In genomic region chr3:195886181-195887141, GRCh38 we compare ENCODE assay signal across 12 cellular contexts. TPM values are rescaled to one million over a fixed set of nuclear protein-coding genes. Genes with fewer than 3 reads are reported as not detected.
A peak's percentile ranks its signal among the peaks of the same experiment; 100 is the strongest.
DNase-seq lines count a peak whose midpoint lies in the region; ATAC-seq and TF ChIP-seq lines count a peak whose summit lies in the region.
"Had no signal": no experiment of that assay in that cellular context is flagged by ENCODE, and none has a peak within 500 bp of the region (broad histone marks: within the 10 kb centered on the region; RNA-seq: fewer than 3 reads in every experiment).

No MANE protein-coding gene starts in this region.

- no peak overlapping the region for H3K4me3 Mint-ChIP-seq in GM23338
- H3K4me3 Mint-ChIP-seq: activated naive CD4-positive, alpha-beta T cell treated with anti-CD3 and anti-CD28 coated beads for 36 hours had no signal

- H3K9me3 ChIP-seq in adrenal gland (replicated peaks in 1 of 3) (no peaks in the 10 kb centered on the region), cardiac muscle cell (ENCODE audit: low read depth) (no peaks in the 10 kb centered on the region), trophoblast cell (ENCODE audit: insufficient read depth, low read depth, low read length) (peaks cover 4% of the 10 kb centered on the region)

- TF ChIP-seq CTCF in GM23338 (conservative IDR thresholded peaks at IDR 0.05; ENCODE audit: low read depth in 2 of 2): no peak
- no peak for TF ChIP-seq CTCF in adrenal gland (IDR thresholded peaks at IDR 0.05)
- no peak for TF ChIP-seq CTCF in cardiac muscle cell (IDR thresholded peaks at IDR 0.05; ENCODE audit: low read depth, low read length)

- H3K27ac ChIP-seq in GM23338 (ENCODE audit: low read depth) (peak overlapping the region; percentile 59; the same call in 1 of the 2 replicates), adrenal gland (peak overlapping the region in 2 of 5 donors; percentile 64 to 69), cardiac muscle cell (peak overlapping the region; percentile 90), trophoblast cell (ENCODE audit: low read depth, low read length) (peak overlapping the region; percentile 30)
- H3K27ac ChIP-seq: C4-2B had no signal

- peak overlapping the region; percentile 72 for H3K27ac Mint-ChIP-seq in GM23338
- H3K27ac Mint-ChIP-seq: activated naive CD4-positive, alpha-beta T cell treated with anti-CD3 and anti-CD28 coated beads for 36 hours had no signal

- DNase-seq in GM23338 (ENCODE audit: low spot score) (no peak), adrenal gland (peak in 5 of 7 donors; percentile 45 to 80 (median 56)), cardiac muscle cell (ENCODE audit: low read depth in 1 of 2, low spot score in 1 of 2) (peak; percentile 68 to 95), trophoblast cell (no peak), glomerular visceral epithelial cell (ENCODE audit: extremely low spot score) (no peak), DMS79 (lab: John Stamatoyannopoulos, UW) (no peak)
- DNase-seq: activated CD4-positive, alpha-beta T cell treated with anti-CD3 and anti-CD28 coated beads for 1 hour; activated naive CD4-positive, alpha-beta T cell treated with anti-CD3 and anti-CD28 coated beads for 36 hours; SHP77 treated with DMSO at 0.1 percent for 48 hours had no signal

- H3K23ac ChIP-seq in trophoblast cell (ENCODE audit: low read length): no peak overlapping the region

- H3K9me2 ChIP-seq in GM23338 (ENCODE audit: insufficient read depth): no peaks in the 10 kb centered on the region

- H3K4me1 ChIP-seq in GM23338 (ENCODE audit: insufficient read depth) (peaks cover 16% of the 10 kb centered on the region), adrenal gland (replicated peaks in 1 of 2) (peaks cover 0 to 7% of the 10 kb centered on the region in 2 donors), cardiac muscle cell (ENCODE audit: low read depth) (peaks cover 66% of the 10 kb centered on the region), trophoblast cell (ENCODE audit: control insufficient read depth in 1 of 2, insufficient read depth in 2 of 2, low read length in 2 of 2) (peaks cover 13 to 17% of the 10 kb centered on the region in 2 experiments)

- H3K9ac ChIP-seq in trophoblast cell (ENCODE audit: low read length): no peak overlapping the region

- H2AFZ ChIP-seq in GM23338: no peak overlapping the region
- H2AFZ ChIP-seq in trophoblast cell (ENCODE audit: insufficient read depth, low read length, poor library complexity): no peak overlapping the region

- peaks cover 8% of the 10 kb centered on the region for H3K79me1 ChIP-seq in trophoblast cell (ENCODE audit: low read length)

- H3F3A ChIP-seq in GM23338 (replicated peaks; ENCODE audit: low read depth): 0 out of 2 replicates have a peak, but pooled peaks cover 14% of the 10 kb centered on the region

- no peak overlapping the region for H3K14ac ChIP-seq in trophoblast cell (ENCODE audit: low read length)

- H3K27me3 Mint-ChIP-seq in GM23338 (ENCODE audit: insufficient read depth, low read depth, poor library complexity): peaks cover 6% of the 10 kb centered on the region

- H3K79me2 ChIP-seq in GM23338 (replicated peaks; ENCODE audit: insufficient read depth): peaks cover 6% of the 10 kb centered on the region
- H3K79me2 ChIP-seq in trophoblast cell (ENCODE audit: control insufficient read depth, insufficient read depth, low read length, poor library complexity): no peaks in the 10 kb centered on the region

- no peak overlapping the region for H3K4ac ChIP-seq in trophoblast cell (ENCODE audit: low read depth, low read length)

- H3K27me3 ChIP-seq in GM23338 (ENCODE audit: insufficient read depth) (no peaks in the 10 kb centered on the region), adrenal gland (no peaks in the 10 kb centered on the region), cardiac muscle cell (no peaks in the 10 kb centered on the region), trophoblast cell (ENCODE audit: insufficient read depth, low read length) (no peaks in the 10 kb centered on the region)

- WGBS in adrenal gland, 4 donors: 83 to 91% (median 87%) methylated on average over 32 to 34 of the region's 34 CpGs
- whole genome bisulfite sequencing in trophoblast cell (ENCODE audit: extremely low coverage, insufficient coverage, insufficient read length): no CpG with 5 or more reads among the region's 34 CpGs

- no peak overlapping the region for H3K4me3 ChIP-seq in GM23338
- no peak overlapping the region for H3K4me3 ChIP-seq in adrenal gland
- H3K4me3 ChIP-seq in cardiac muscle cell: no peak overlapping the region
- H3K4me3 ChIP-seq in trophoblast cell (ENCODE audit: low read depth, low read length): no peak overlapping the region

- peak overlapping the region; percentile 78 for H4K91ac ChIP-seq in trophoblast cell (ENCODE audit: low read depth, low read length)

- TF ChIP-seq POLR2A in adrenal gland (IDR thresholded peaks at IDR 0.05): no peak

- H3K18ac ChIP-seq in trophoblast cell (ENCODE audit: low read length): peak overlapping the region; percentile 47

- H4K12ac ChIP-seq in trophoblast cell (ENCODE audit: low read depth, low read length): peak overlapping the region; percentile 8

- H2BK5ac ChIP-seq in trophoblast cell (ENCODE audit: low read depth, low read length, poor library complexity): peak overlapping the region; percentile 7

- peaks cover 11% of the 10 kb centered on the region; the same call in 2 of the 3 replicates for H3K36me3 Mint-ChIP-seq in GM23338 (ENCODE audit: low read depth)

- H4K20me1 ChIP-seq in GM23338 (replicated peaks; ENCODE audit: insufficient read depth): no peaks in the 10 kb centered on the region; the same call in 1 of the 2 replicates

- H2BK12ac ChIP-seq in trophoblast cell (ENCODE audit: low read length): peak overlapping the region; percentile 2

- intact Hi-C loops in adrenal gland (cut with DNase I): no loop called here

- H4K8ac ChIP-seq in trophoblast cell (ENCODE audit: low read depth, low read length): peak overlapping the region; percentile 23

- H2AK5ac ChIP-seq in trophoblast cell (ENCODE audit: low read length): peak overlapping the region; percentile 7

- H2BK120ac ChIP-seq in trophoblast cell (ENCODE audit: insufficient read depth, low read length, poor library complexity): peak overlapping the region; percentile 57

- ATAC-seq in GM23338 (peak; percentile 13; the same call in 2 of the 3 replicates), HG03521 (IDR thresholded peaks at IDR 0.05; ENCODE audit: unreplicated experiment) (no peak), GM21526 (IDR thresholded peaks at IDR 0.05; ENCODE audit: low FRiP score, unreplicated experiment) (no peak)

- H3K36me3 ChIP-seq in GM23338 (ENCODE audit: insufficient read depth): no peaks in the 10 kb centered on the region
- H3K36me3 ChIP-seq in adrenal gland (replicated peaks in 1 of 2): peaks cover 0 to 32% of the 10 kb centered on the region in 2 donors
- peaks cover 17% of the 10 kb centered on the region for H3K36me3 ChIP-seq in cardiac muscle cell
- H3K36me3 ChIP-seq in trophoblast cell (ENCODE audit: control insufficient read depth in 1 of 2, insufficient read depth in 2 of 2, low read length in 2 of 2): peaks cover 33 to 40% of the 10 kb centered on the region in 2 experiments

- peaks cover 45% of the 10 kb centered on the region for H3K4me1 Mint-ChIP-seq in GM23338

- H3K4me2 ChIP-seq in GM23338 (no peak overlapping the region), trophoblast cell (ENCODE audit: low read length) (no peak overlapping the region)

- no peaks in the 10 kb centered on the region; the same call in 2 of the 3 replicates for H3K9me3 Mint-ChIP-seq in GM23338
- H3K9me3 Mint-ChIP-seq: activated naive CD4-positive, alpha-beta T cell treated with anti-CD3 and anti-CD28 coated beads for 36 hours had no signal

TF ChIP-seq in GM23338, 12 proteins besides CTCF, POLR2A, EP300 and RAD21 (continues in another document):
- TF ChIP-seq NANOG (IDR thresholded peaks at IDR 0.05; ENCODE audit: borderline replicate concordance) (no peak), STAT1 (IDR thresholded peaks at IDR 0.05; ENCODE audit: unreplicated experiment) (no peak), CREB1 (CRISPR knock-in tag; IDR thresholded peaks at IDR 0.05; ENCODE audit: low read depth) (no peak), EZH2phosphoT487 (IDR thresholded peaks at IDR 0.05; ENCODE audit: unreplicated experiment) (no peak), JUNB (IDR thresholded peaks at IDR 0.05; ENCODE audit: unreplicated experiment) (no peak), ZNF331 (CRISPR knock-in tag; IDR thresholded peaks at IDR 0.05; ENCODE audit: low read depth) (no peak)

RNA-seq across cellular contexts. Expression of gene TNK2, which starts 21.9 kb away (rescaled TPM):
- total RNA-seq in GM23338 (2014; rRNA removed; shearing (Covaris generic)): 17.4 and 22.5 TPM in 2 replicates
- polyA plus RNA-seq in GM23338 (2016; fragmentation: Nextera tagmentation; extraction: Ambion mirVana) (9.6 and 10.0 TPM in 2 replicates), adrenal gland (100 to 1,000 TPM in 1 of 3 donors, 10 to 100 TPM in 1, 1 to 10 TPM in 1; 6.1 to 161 (median 65.4) TPM), cardiac muscle cell (26.1 and 29.8 TPM in 2 replicates)
- total RNA-seq in adrenal gland (10 to 100 TPM in 6 of 8 donors, 1 to 10 TPM in 2; 5.8 to 48.5 (median 24.7) TPM), cardiac muscle cell (61.5 and 95.3 TPM in 2 replicates)
- 22.5 TPM in 2 replicates for polyA plus RNA-seq in trophoblast cell (2013)

Comparison
In these comparisons a context has a peak if more than half of its experiments do, and no peak if none do; other contexts are left out.
1. DNase-seq: peak in adrenal gland (5 of 7) and cardiac muscle cell (2 of 2); none in GM23338 (single experiment), trophoblast cell (0 of 2), glomerular visceral epithelial cell (single experiment) and DMS79 (single experiment).